Comparison of ENCODE assay signal across 29 cellular contexts in genomic region chr19:21688464-21688863, GRCh38.
"Had no signal": no experiment of that assay in that cellular context is flagged by ENCODE, and none has a peak within 500 bp of the region (broad histone marks: within the 10 kb centered on the region; RNA-seq: fewer than 3 reads in every experiment).

No MANE protein-coding gene starts in this region.

- H3K27me3 Mint-ChIP-seq: stimulated activated memory B cell treated with anti-CD40 and anti-IgM and Interleukin-4, amounts not matched to agents 10 μg/mL and 1 μg/mL and 100 μg/mL, for 72 hours; stimulated activated naive B cell treated with anti-CD40 and anti-IgM and Interleukin-4, amounts not matched to agents 10 μg/mL and 1 μg/mL and 100 μg/mL, for 72 hours; stimulated activated naive CD8-positive, alpha-beta T cell treated with anti-CD3 and anti-CD28 coated beads, Interleukin-15, amount 100 ng/mL, for 72 hours; stimulated activated naive CD8-positive, alpha-beta T cell treated with anti-CD3 and anti-CD28 coated beads, Interleukin-15, Interleukin-2, amounts not matched to agents 100 ng/mL and 50 ng/mL, for 24 hours; type B pancreatic cell had no signal

- H3K4me1 ChIP-seq: stomach, suprapubic skin, testis, thyroid gland, tibial artery, tibial nerve, transverse colon, upper lobe of left lung, upper lobe of right lung, uterus, vagina had no signal

- H3K4me3 Mint-ChIP-seq: stimulated activated effector memory CD8-positive, alpha-beta T cell treated with anti-CD3 and anti-CD28 coated beads, Interleukin-12 subunit alpha, Interleukin-12 subunit beta, amount 100 ng/mL, for 72 hours; stimulated activated memory B cell treated with anti-CD40 and anti-IgM and Interleukin-4, amounts not matched to agents 10 μg/mL and 1 μg/mL and 100 μg/mL, for 72 hours; stimulated activated naive B cell treated with anti-CD40 and anti-IgM and Interleukin-4, amounts not matched to agents 10 μg/mL and 1 μg/mL and 100 μg/mL, for 72 hours; stimulated activated naive CD8-positive, alpha-beta T cell treated with anti-CD3 and anti-CD28 coated beads, Interleukin-15, amount 100 ng/mL, for 72 hours; stimulated activated naive CD8-positive, alpha-beta T cell treated with anti-CD3 and anti-CD28 coated beads, Interleukin-15, Interleukin-2, amounts not matched to agents 100 ng/mL and 50 ng/mL, for 24 hours; type B pancreatic cell had no signal

- H3K9me3 ChIP-seq: testis, thoracic aorta, thyroid gland, tibial artery, tibial nerve, transverse colon, upper lobe of left lung, upper lobe of right lung, uterus, vagina had no signal

- H3K27ac ChIP-seq: stomach, suprapubic skin, testis, thoracic aorta, thyroid gland, tibial artery, tibial nerve, transverse colon, upper lobe of left lung, upper lobe of right lung, uterus, vagina had no signal

- H3K4me3 ChIP-seq: stomach, suprapubic skin, testis, thoracic aorta, thyroid gland, tibial artery, tibial nerve, transverse colon, upper lobe of left lung, upper lobe of right lung, uterus, vagina had no signal

- H3K4me1 Mint-ChIP-seq: stimulated activated effector memory CD8-positive, alpha-beta T cell treated with anti-CD3 and anti-CD28 coated beads, Interleukin-12 subunit alpha, Interleukin-12 subunit beta, amount 100 ng/mL, for 72 hours; stimulated activated memory B cell treated with anti-CD40 and anti-IgM and Interleukin-4, amounts not matched to agents 10 μg/mL and 1 μg/mL and 100 μg/mL, for 72 hours; stimulated activated naive B cell treated with anti-CD40 and anti-IgM and Interleukin-4, amounts not matched to agents 10 μg/mL and 1 μg/mL and 100 μg/mL, for 72 hours; stimulated activated naive CD8-positive, alpha-beta T cell treated with anti-CD3 and anti-CD28 coated beads, Interleukin-15, amount 100 ng/mL, for 72 hours had no signal

- H3K9me3 Mint-ChIP-seq: stimulated activated effector memory CD8-positive, alpha-beta T cell treated with anti-CD3 and anti-CD28 coated beads, Interleukin-12 subunit alpha, Interleukin-12 subunit beta, amount 100 ng/mL, for 72 hours; stimulated activated memory B cell treated with anti-CD40 and anti-IgM and Interleukin-4, amounts not matched to agents 10 μg/mL and 1 μg/mL and 100 μg/mL, for 72 hours; stimulated activated naive B cell treated with anti-CD40 and anti-IgM and Interleukin-4, amounts not matched to agents 10 μg/mL and 1 μg/mL and 100 μg/mL, for 72 hours; stimulated activated naive CD8-positive, alpha-beta T cell treated with anti-CD3 and anti-CD28 coated beads, Interleukin-15, amount 100 ng/mL, for 72 hours; stimulated activated naive CD8-positive, alpha-beta T cell treated with anti-CD3 and anti-CD28 coated beads, Interleukin-15, Interleukin-2, amounts not matched to agents 100 ng/mL and 50 ng/mL, for 24 hours had no signal

- ATAC-seq: stimulated activated effector memory CD8-positive, alpha-beta T cell treated with anti-CD3 and anti-CD28 coated beads, Interleukin-12 subunit alpha, Interleukin-12 subunit beta, amount 100 ng/mL, for 72 hours; stimulated activated memory B cell treated with anti-CD40 and anti-IgM and Interleukin-4, amounts not matched to agents 10 μg/mL and 1 μg/mL and 100 μg/mL, for 72 hours; stimulated activated naive B cell treated with anti-CD40 and anti-IgM and Interleukin-4, amounts not matched to agents 10 μg/mL and 1 μg/mL and 100 μg/mL, for 72 hours; stimulated activated naive CD8-positive, alpha-beta T cell treated with anti-CD3 and anti-CD28 coated beads, Interleukin-15, amount 100 ng/mL, for 72 hours; stimulated activated naive CD8-positive, alpha-beta T cell treated with anti-CD3 and anti-CD28 coated beads, Interleukin-15, Interleukin-2, amounts not matched to agents 100 U/mL and 50 U/mL, for 24 hours; upper lobe of right lung had no signal

- H3K36me3 Mint-ChIP-seq: stimulated activated effector memory CD8-positive, alpha-beta T cell treated with anti-CD3 and anti-CD28 coated beads, Interleukin-12 subunit alpha, Interleukin-12 subunit beta, amount 100 ng/mL, for 72 hours; stimulated activated memory B cell treated with anti-CD40 and anti-IgM and Interleukin-4, amounts not matched to agents 10 μg/mL and 1 μg/mL and 100 μg/mL, for 72 hours; stimulated activated naive B cell treated with anti-CD40 and anti-IgM and Interleukin-4, amounts not matched to agents 10 μg/mL and 1 μg/mL and 100 μg/mL, for 72 hours; type B pancreatic cell had no signal

- FAIRE-seq: urothelium cell line had no signal

- DNase-seq: stimulated activated CD4-positive, alpha-beta T cell treated with anti-CD3 and anti-CD28 coated beads, Interleukin-2, amount 100 ng/mL, for 48 hours; stimulated activated CD4-positive, alpha-beta T cell treated with anti-CD3 and anti-CD28 coated beads, Interleukin-4, amount 100 ng/mL, for 1 hour; stimulated activated CD4-positive, alpha-beta T cell treated with anti-CD3 and anti-CD28 coated beads, Interleukin-4, amount 100 ng/mL, for 24 hours; stimulated activated CD4-positive, alpha-beta T cell treated with anti-CD3 and anti-CD28 coated beads, Interleukin-4, amount 100 ng/mL, for 4 hours; stimulated activated CD8-positive, alpha-beta memory T cell treated with anti-CD3 and anti-CD28 coated beads, Interleukin-4, amount 100 ng/mL, for 48 hours; stimulated activated naive B cell treated with anti-CD40 and anti-IgM and Interleukin-4, amounts not matched to agents 10 μg/mL and 1 μg/mL and 100 μg/mL, for 72 hours; stimulated activated naive CD4-positive, alpha-beta T cell; stimulated activated naive CD4-positive, alpha-beta T cell treated with Interleukin-2 at 50 U/mL for 16 hours; stimulated activated naive CD8-positive, alpha-beta T cell treated with anti-CD3 and anti-CD28 coated beads, Interleukin-15, amount 100 ng/mL, for 72 hours; stimulated activated naive CD8-positive, alpha-beta T cell treated with anti-CD3 and anti-CD28 coated beads, Interleukin-15, Interleukin-2, amounts not matched to agents 100 U/mL and 50 U/mL, for 24 hours; stomach; substantia nigra; testis; thyroid gland; tibial artery; transverse colon; trophoblast cell; upper lobe of left lung; upper lobe of right lung; uterus had no signal

- H3K27ac Mint-ChIP-seq: stimulated activated effector memory CD8-positive, alpha-beta T cell treated with anti-CD3 and anti-CD28 coated beads, Interleukin-12 subunit alpha, Interleukin-12 subunit beta, amount 100 ng/mL, for 72 hours; stimulated activated memory B cell treated with anti-CD40 and anti-IgM and Interleukin-4, amounts not matched to agents 10 μg/mL and 1 μg/mL and 100 μg/mL, for 72 hours; stimulated activated naive B cell treated with anti-CD40 and anti-IgM and Interleukin-4, amounts not matched to agents 10 μg/mL and 1 μg/mL and 100 μg/mL, for 72 hours; stimulated activated naive CD8-positive, alpha-beta T cell treated with anti-CD3 and anti-CD28 coated beads, Interleukin-15, amount 100 ng/mL, for 72 hours; stimulated activated naive CD8-positive, alpha-beta T cell treated with anti-CD3 and anti-CD28 coated beads, Interleukin-15, Interleukin-2, amounts not matched to agents 100 ng/mL and 50 ng/mL, for 24 hours; type B pancreatic cell had no signal

- H3K36me3 ChIP-seq: stomach, suprapubic skin, thoracic aorta, thyroid gland, tibial artery, tibial nerve, transverse colon, upper lobe of left lung, upper lobe of right lung, uterus, vagina had no signal

- H3K27me3 ChIP-seq: stomach, suprapubic skin, testis, thyroid gland, tibial artery, tibial nerve, transverse colon, upper lobe of left lung, upper lobe of right lung, uterus, vagina had no signal
